In the genomic region with DNA sequence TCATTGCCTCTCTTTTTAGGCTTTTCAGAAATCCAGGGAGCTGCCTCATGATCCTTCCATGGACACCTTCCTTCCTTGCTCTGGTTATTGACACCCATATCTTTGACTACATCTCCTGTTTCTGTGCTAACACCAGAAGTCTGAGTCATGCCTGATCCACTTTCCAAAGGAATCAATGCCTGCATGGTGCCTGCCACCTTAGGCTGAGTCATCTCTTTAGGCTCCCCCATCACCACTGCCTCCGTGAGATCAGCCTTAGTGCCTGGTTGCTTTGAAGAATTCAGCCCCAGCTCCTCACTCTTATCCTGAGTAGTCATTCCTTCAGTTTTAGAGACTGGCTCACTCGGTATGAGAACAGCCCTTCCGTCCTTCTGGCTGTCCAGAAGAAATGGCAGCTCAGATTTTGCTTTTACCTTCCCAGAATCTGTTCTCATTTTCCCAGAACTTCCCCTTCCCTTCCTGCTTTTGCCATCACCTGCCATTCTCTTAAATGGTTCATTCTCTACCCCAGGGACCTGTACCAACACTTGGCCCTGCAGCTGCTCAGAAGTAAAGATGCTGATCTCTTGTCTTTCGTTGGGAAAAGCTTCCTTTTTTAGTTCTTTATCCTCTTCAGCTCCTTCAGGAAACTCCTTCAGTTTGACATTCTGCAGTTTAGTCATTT, we compare ENCODE assay signal across 8 cellular contexts.
A peak's percentile ranks its signal among the peaks of the same experiment; 100 is the strongest.
DNase-seq lines count a peak whose midpoint lies in the region; ATAC-seq and TF ChIP-seq lines count a peak whose summit lies in the region.

No MANE protein-coding gene starts in this region.

- H3K4me3 ChIP-seq in dorsolateral prefrontal cortex, result no peak overlapping the region

- TF ChIP-seq CTCF in dorsolateral prefrontal cortex (IDR thresholded peaks at IDR 0.05 in 54 of 56, conservative IDR thresholded peaks at IDR 0.05 in 2 of 56; ENCODE audit: low read depth in 1 of 56, partially characterized antibody in 56 of 56), result no peak
- no peak for TF ChIP-seq CTCF in osteocyte (IDR thresholded peaks at IDR 0.05)

- H3K27me3 ChIP-seq in dorsolateral prefrontal cortex, result no peaks in the 10 kb centered on the region

- no peak overlapping the region for H3K4me3 Mint-ChIP-seq in osteocyte (ENCODE audit: unreplicated experiment)

- peaks cover 61% of the 10 kb centered on the region for H3K36me3 Mint-ChIP-seq in osteocyte (ENCODE audit: unreplicated experiment)

- intact Hi-C loops in dorsolateral prefrontal cortex (cut with DNase I), result no loop called here

- peak overlapping the region in 31 of 59 donors; percentile 4 to 75 (median 48) for H3K27ac ChIP-seq in dorsolateral prefrontal cortex

- no peaks in the 10 kb centered on the region for H3K9me3 Mint-ChIP-seq in osteocyte (ENCODE audit: unreplicated experiment)

- H3K4me1 Mint-ChIP-seq in osteocyte (ENCODE audit: unreplicated experiment), result peaks cover 25% of the 10 kb centered on the region

- H3K27ac Mint-ChIP-seq in osteocyte (ENCODE audit: unreplicated experiment), result peak overlapping the region; percentile 68

- DNase-seq in ELF-1 (ENCODE audit: low read depth, low spot score) (peak; percentile 71), NCI-H69 (lab: John Stamatoyannopoulos, UW) (peak; percentile 1), dorsolateral prefrontal cortex (peak in 4 of 10 donors; percentile 38 to 68 (median 54)), osteocyte (ENCODE audit: extremely low spot score, unreplicated experiment) (no peak), NCI-H2029 (lab: John Stamatoyannopoulos, UW) (no peak)

- ATAC-seq in HG03139 (IDR thresholded peaks at IDR 0.05; ENCODE audit: unreplicated experiment) (no peak), GM19397 (IDR thresholded peaks at IDR 0.05; ENCODE audit: unreplicated experiment) (no peak), HG02623 (IDR thresholded peaks at IDR 0.05; ENCODE audit: unreplicated experiment) (no peak)

- H3K27me3 Mint-ChIP-seq in osteocyte (ENCODE audit: unreplicated experiment), result no peaks in the 10 kb centered on the region

Comparison
In these comparisons a context has a peak if more than half of its experiments do, and no peak if none do; other contexts are left out.
1. DNase-seq: peak in ELF-1 (single experiment) and NCI-H69 (single experiment); none in osteocyte (single experiment) and NCI-H2029 (single experiment).